In the genomic region with DNA sequence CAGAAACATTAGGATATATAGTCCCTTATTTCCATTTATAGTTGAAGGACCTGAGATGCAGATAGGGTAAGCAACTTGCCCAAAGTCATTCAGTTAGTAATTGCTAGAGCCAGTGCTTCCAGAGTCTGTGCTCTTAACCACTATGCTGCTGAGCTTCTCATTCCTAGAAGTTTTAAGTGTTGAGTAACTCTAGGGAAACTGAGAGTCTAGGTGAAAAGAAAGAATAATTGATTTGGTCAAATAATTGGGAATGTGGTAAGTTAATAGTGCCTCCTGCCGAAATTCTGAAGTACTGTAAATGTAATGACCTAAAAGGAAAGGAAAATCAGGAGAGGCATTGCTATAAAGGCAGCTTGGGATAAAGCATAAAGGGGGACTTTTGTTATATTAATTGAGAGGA, we compare ENCODE assay signal across 12 cellular contexts. TPM values are rescaled to one million over a fixed set of nuclear protein-coding genes. Genes with fewer than 3 reads are reported as not detected.
DNase-seq lines count a peak whose midpoint lies in the region; ATAC-seq and TF ChIP-seq lines count a peak whose summit lies in the region.
"Had no signal": no experiment of that assay in that cellular context is flagged by ENCODE, and none has a peak within 500 bp of the region (broad histone marks: within the 10 kb centered on the region; RNA-seq: fewer than 3 reads in every experiment).

No MANE protein-coding gene starts in this region.

- TF ChIP-seq POLR2A in GM18505 (IDR thresholded peaks at IDR 0.05; ENCODE audit: borderline replicate concordance, extremely low read depth, insufficient read depth, insufficient read length): no peak

- H3K4me3 ChIP-seq in AG10803 (ENCODE audit: low read length): no peak overlapping the region
- H3K4me3 ChIP-seq in H7 (ENCODE audit: insufficient read depth, low read depth, low read length): no peak overlapping the region
- no peak overlapping the region for H3K4me3 ChIP-seq in adipocyte (ENCODE audit: low read length)

- DNase-seq in AG10803 (ENCODE audit: low read depth): peak; percentile 40
- peak; percentile 40 for DNase-seq in H7
- DNase-seq in adipocyte (ENCODE audit: low read depth): peak; percentile 26
- DNase-seq in iPS-NIHi7 (ENCODE audit: extremely low spot score): peak; percentile 16
- DNase-seq in NOMO-1 treated with DMSO at 0.1 percent for 48 hours (lab: John Stamatoyannopoulos, UW; ENCODE audit: unreplicated experiment): no peak
- no peak for DNase-seq in Calu3
- DNase-seq: COR-L47, NCI-H345 had no signal

- no peak overlapping the region for H3K27ac Mint-ChIP-seq in Calu3 (ENCODE audit: unreplicated experiment)

- H3K36me3 ChIP-seq in H7 (replicated peaks; ENCODE audit: control insufficient read depth, insufficient read depth, low read length) (no peaks in the 10 kb centered on the region), adipocyte (ENCODE audit: control insufficient read depth, insufficient read depth, low read length, severe bottlenecking) (peaks cover 82% of the 10 kb centered on the region)

- no peaks in the 10 kb centered on the region for H3K4me1 Mint-ChIP-seq in Calu3 (ENCODE audit: low read depth, unreplicated experiment)

- no peaks in the 10 kb centered on the region for H3K4me1 ChIP-seq in adipocyte (ENCODE audit: control insufficient read depth, insufficient read depth, low read length)

- H3K27me3 ChIP-seq in H7 (ENCODE audit: control insufficient read depth, insufficient read depth, low read length) (no peaks in the 10 kb centered on the region), adipocyte (replicated peaks; ENCODE audit: control insufficient read depth, insufficient read depth, low read length) (no peaks in the 10 kb centered on the region)
- H3K27me3 ChIP-seq: neutrophil had no signal

- no peak overlapping the region for H3K9ac ChIP-seq in adipocyte (ENCODE audit: low read length)
- H3K9ac ChIP-seq: KMS-11 had no signal

- ATAC-seq in HG03095 (IDR thresholded peaks at IDR 0.05; ENCODE audit: unreplicated experiment) (no peak), GM18505 (IDR thresholded peaks at IDR 0.05; ENCODE audit: unreplicated experiment) (no peak)

- H3K27me3 Mint-ChIP-seq in Calu3 (ENCODE audit: unreplicated experiment): no peaks in the 10 kb centered on the region

- CTCF ChIA-PET in Calu3 (lab: Charles Lee): no interaction called here

- H3K4me3 Mint-ChIP-seq in Calu3 (ENCODE audit: low read depth, unreplicated experiment): no peak overlapping the region

- BruUV-seq in Calu3 (replicated peaks; lab: Mats Ljungman, UMichigan): no TSS peak

- TF ChIP-seq CTCF in AG10803 (conservative IDR thresholded peaks at IDR 0.05; ENCODE audit: low read length): 0 out of 2 replicates have a peak, but pooled peaks have one; percentile 5
- TF ChIP-seq CTCF in Calu3 (IDR thresholded peaks at IDR 0.05; ENCODE audit: unreplicated experiment): no peak

- H3K9me3 Mint-ChIP-seq in Calu3 (ENCODE audit: low read depth, unreplicated experiment): no peaks in the 10 kb centered on the region

- H3K9me3 ChIP-seq in adipocyte (ENCODE audit: control insufficient read depth, low read length): no peaks in the 10 kb centered on the region
- H3K9me3 ChIP-seq: neutrophil had no signal

- peaks cover 12% of the 10 kb centered on the region for H3K36me3 Mint-ChIP-seq in Calu3 (ENCODE audit: insufficient read depth, unreplicated experiment)

- intact Hi-C loops in Calu3 (cut with micrococcal nuclease; ENCODE audit: unreplicated experiment): loop anchor here (1.0 kb wide), 1 partner anchor 8 kb away; no protein-coding TSS in a partner anchor

RNA-seq across cellular contexts. Expression of gene PYROXD1, which starts 14.1 kb away (rescaled TPM):
- 3.6 and 6.2 TPM in 2 replicates for total RNA-seq in H7 (2014; rRNA removed; shearing (Covaris generic))
- 18.3 and 19.3 TPM in 2 replicates for total RNA-seq in Calu3 (2022)

RNA-seq across cellular contexts. Expression of gene RECQL, which starts 49.9 kb away (rescaled TPM):
- 39.6 and 52.7 TPM in 2 replicates for total RNA-seq in H7 (2014; rRNA removed; shearing (Covaris generic))
- 28.0 and 32.1 TPM in 2 replicates for total RNA-seq in Calu3 (2022)

RNA-seq across cellular contexts. Expression of gene GOLT1B, which starts 50.1 kb away (rescaled TPM):
- total RNA-seq in H7 (2014; rRNA removed; shearing (Covaris generic)): 28.2 and 40.3 TPM in 2 replicates
- 30.7 and 37.1 TPM in 2 replicates for total RNA-seq in Calu3 (2022)

Comparison
In these comparisons a context has a peak if more than half of its experiments do, and no peak if none do; other contexts are left out.
1. DNase-seq: peak in AG10803 (single experiment), H7 (single experiment), adipocyte (single experiment) and iPS-NIHi7 (single experiment); none in NOMO-1 treated with DMSO at 0.1 percent for 48 hours (single experiment) and Calu3 (single experiment).